8 cellular contexts compared by ENCODE assay signal in genomic region chr10:24722676-24723385, GRCh38. TPM values are rescaled to one million over a fixed set of nuclear protein-coding genes. Genes with fewer than 3 reads are reported as not detected.
DNase-seq lines count a peak whose midpoint lies in the region; ATAC-seq and TF ChIP-seq lines count a peak whose summit lies in the region.

No MANE protein-coding gene starts in this region.

- peak; percentile 34 to 62 for TF ChIP-seq POLR2A in gastrocnemius medialis (IDR thresholded peaks at IDR 0.05)

- no peaks in the 10 kb centered on the region for H3K9me3 ChIP-seq in gastrocnemius medialis

- ATAC-seq in GM19035 (IDR thresholded peaks at IDR 0.05; ENCODE audit: unreplicated experiment) = peak; percentile 26
- peak; percentile 36 for ATAC-seq in HG03280 (IDR thresholded peaks at IDR 0.05; ENCODE audit: unreplicated experiment)
- ATAC-seq in gastrocnemius medialis = peak; percentile 53 to 54
- no peak for ATAC-seq in HG02840 (IDR thresholded peaks at IDR 0.05; ENCODE audit: low FRiP score, unreplicated experiment)

- H3K4me3 ChIP-seq in BJ (ENCODE audit: low read depth, low read length) (peak overlapping the region; percentile 57), iPS-11a (ENCODE audit: low read depth, low read length) (peak overlapping the region; percentile 72), gastrocnemius medialis (peak overlapping the region; percentile 69 to 89 (median 86))

- H3K36me3 ChIP-seq in BJ (ENCODE audit: control insufficient read depth, insufficient read depth, low read length) = 0 out of 2 replicates have a peak, but pooled peaks cover under 1% of the 10 kb centered on the region
- no peaks in the 10 kb centered on the region for H3K36me3 ChIP-seq in gastrocnemius medialis

- H3K27ac ChIP-seq in gastrocnemius medialis = peak overlapping the region; percentile 93 to 98 (median 97)

- H3K27me3 ChIP-seq in BJ (ENCODE audit: control insufficient read depth, insufficient read depth, low read length) = no peaks in the 10 kb centered on the region
- H3K27me3 ChIP-seq in gastrocnemius medialis = no peaks in the 10 kb centered on the region

- POLR2A ChIA-PET in BJ (lab: Charles Lee) = interaction anchor here (0.6 kb wide), 1 partner anchor 80 kb away, joined by 4 read pairs; no protein-coding TSS in a partner anchor

- H3K4me1 ChIP-seq in gastrocnemius medialis = peaks cover 41 to 47% of the 10 kb centered on the region in 2 donors

- CTCF ChIA-PET in BJ (lab: Yijun Ruan, JAX) = interaction anchor here (1.2 to 1.6 kb wide), 4 partner anchors 80 to 358 kb away, joined by 3 to 4 read pairs (median 3); no protein-coding TSS in a partner anchor

- DNase-seq in BJ (ENCODE audit: low read depth) (no peak), T-helper 1 cell (peak; percentile 16 to 58 (median 33)), astrocyte of the hippocampus (ENCODE audit: low read depth, low spot score) (peak; percentile 81), gastrocnemius medialis (peak; percentile 22 to 44)

- in situ Hi-C loops in gastrocnemius medialis (cut with MboI; ENCODE audit: low sequenced_read_pairs in 4 of 4) = no loop called here

- intact Hi-C loops in gastrocnemius medialis (cut with DNase I; ENCODE audit: low total_unique reads) = no loop called here

- TF ChIP-seq CTCF in BJ (IDR thresholded peaks at IDR 0.05; ENCODE audit: insufficient read depth, low read depth, low read length) (no peak), gastrocnemius medialis (IDR thresholded peaks at IDR 0.05 in 4 of 5, conservative IDR thresholded peaks at IDR 0.05 in 1 of 5) (no peak)

RNA-seq across cellular contexts. Expression of gene ARHGAP21, which starts 0.9 kb away (rescaled TPM):
- 75.8 and 99.4 TPM in 2 replicates for polyA plus RNA-seq in BJ (2011; rRNA removed)
- polyA minus RNA-seq in BJ (2011; rRNA and poly(A)+ RNA removed) = 99.2 and 104 TPM in 2 replicates
- total RNA-seq in gastrocnemius medialis = 10 to 100 TPM; 35.1 to 60.5 (median 54.1) TPM
